2 cellular contexts compared by ENCODE assay signal in the genomic region with DNA sequence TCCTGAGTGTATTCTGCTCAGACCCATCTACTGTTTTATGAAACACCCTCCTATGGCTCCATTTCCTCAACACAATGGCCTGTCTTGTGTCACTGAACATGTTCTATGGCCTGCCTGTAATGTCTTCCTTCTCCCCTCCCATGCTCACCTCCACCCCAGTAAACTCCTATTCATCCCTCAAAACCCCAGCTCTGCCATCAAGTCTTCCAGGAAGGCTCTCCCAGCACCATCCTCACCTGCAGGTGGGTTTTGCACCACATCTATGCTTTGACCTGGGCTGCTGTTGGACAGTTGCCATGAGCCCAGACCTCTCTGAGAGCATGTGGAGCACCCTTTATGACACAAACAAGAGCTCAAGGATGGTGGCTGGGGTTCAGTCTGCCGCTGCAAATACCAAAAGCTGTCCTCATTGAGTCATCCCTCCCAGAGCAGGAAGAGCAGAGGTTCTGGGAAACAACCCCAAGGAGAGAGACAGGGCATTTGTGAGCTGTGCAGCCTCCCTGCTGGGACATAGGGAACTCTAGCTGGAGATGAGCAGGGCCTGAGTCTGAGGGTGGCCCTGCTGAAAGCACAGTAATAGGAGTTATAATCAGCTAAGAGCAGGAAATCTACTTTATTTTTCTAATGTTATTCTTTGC.
TF ChIP-seq lines count a peak whose summit lies in the region.

No MANE protein-coding gene starts in this region.

TF ChIP-seq in liver, 16 proteins besides CTCF, POLR2A, EP300 and RAD21 (continued from another document):
- TF ChIP-seq GABPA (IDR thresholded peaks at IDR 0.05 in 1 of 2, conservative IDR thresholded peaks at IDR 0.05 in 1 of 2) (no peak), MAX (IDR thresholded peaks at IDR 0.05) (no peak), ATF3 (IDR thresholded peaks at IDR 0.05) (no peak), JUND (IDR thresholded peaks at IDR 0.05) (no peak), YY1 (IDR thresholded peaks at IDR 0.05) (no peak), REST (IDR thresholded peaks at IDR 0.05) (no peak)
- TF ChIP-seq, protein P1, sequence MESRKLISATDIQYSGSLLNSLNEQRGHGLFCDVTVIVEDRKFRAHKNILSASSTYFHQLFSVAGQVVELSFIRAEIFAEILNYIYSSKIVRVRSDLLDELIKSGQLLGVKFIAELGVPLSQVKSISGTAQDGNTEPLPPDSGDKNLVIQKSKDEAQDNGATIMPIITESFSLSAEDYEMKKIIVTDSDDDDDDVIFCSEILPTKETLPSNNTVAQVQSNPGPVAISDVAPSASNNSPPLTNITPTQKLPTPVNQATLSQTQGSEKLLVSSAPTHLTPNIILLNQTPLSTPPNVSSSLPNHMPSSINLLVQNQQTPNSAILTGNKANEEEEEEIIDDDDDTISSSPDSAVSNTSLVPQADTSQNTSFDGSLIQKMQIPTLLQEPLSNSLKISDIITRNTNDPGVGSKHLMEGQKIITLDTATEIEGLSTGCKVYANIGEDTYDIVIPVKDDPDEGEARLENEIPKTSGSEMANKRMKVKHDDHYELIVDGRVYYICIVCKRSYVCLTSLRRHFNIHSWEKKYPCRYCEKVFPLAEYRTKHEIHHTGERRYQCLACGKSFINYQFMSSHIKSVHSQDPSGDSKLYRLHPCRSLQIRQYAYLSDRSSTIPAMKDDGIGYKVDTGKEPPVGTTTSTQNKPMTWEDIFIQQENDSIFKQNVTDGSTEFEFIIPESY (IDR thresholded peaks at IDR 0.05) = no peak

TF ChIP-seq in HepG2, 621 proteins besides CTCF, POLR2A, EP300 and RAD21:
- TF ChIP-seq, protein P2, sequence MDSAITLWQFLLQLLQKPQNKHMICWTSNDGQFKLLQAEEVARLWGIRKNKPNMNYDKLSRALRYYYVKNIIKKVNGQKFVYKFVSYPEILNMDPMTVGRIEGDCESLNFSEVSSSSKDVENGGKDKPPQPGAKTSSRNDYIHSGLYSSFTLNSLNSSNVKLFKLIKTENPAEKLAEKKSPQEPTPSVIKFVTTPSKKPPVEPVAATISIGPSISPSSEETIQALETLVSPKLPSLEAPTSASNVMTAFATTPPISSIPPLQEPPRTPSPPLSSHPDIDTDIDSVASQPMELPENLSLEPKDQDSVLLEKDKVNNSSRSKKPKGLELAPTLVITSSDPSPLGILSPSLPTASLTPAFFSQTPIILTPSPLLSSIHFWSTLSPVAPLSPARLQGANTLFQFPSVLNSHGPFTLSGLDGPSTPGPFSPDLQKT (CRISPR knock-in tag; IDR thresholded peaks at IDR 0.05; ENCODE audit: borderline replicate concordance) = no peak
- TF ChIP-seq MAX (IDR thresholded peaks at IDR 0.05) (no peak), CHCHD3 (CRISPR knock-in tag; IDR thresholded peaks at IDR 0.05) (no peak), KAT7 (CRISPR knock-in tag; IDR thresholded peaks at IDR 0.05; ENCODE audit: borderline replicate concordance) (no peak), FOXK1 (CRISPR knock-in tag; IDR thresholded peaks at IDR 0.05; ENCODE audit: borderline replicate concordance, low read depth) (no peak), NFAT5 (CRISPR knock-in tag; IDR thresholded peaks at IDR 0.05) (no peak), ZNF558 (CRISPR knock-in tag; IDR thresholded peaks at IDR 0.05; ENCODE audit: borderline replicate concordance) (no peak), ZBTB1 (CRISPR knock-in tag; IDR thresholded peaks at IDR 0.05; ENCODE audit: borderline replicate concordance) (no peak), ZNF556 (CRISPR knock-in tag; IDR thresholded peaks at IDR 0.05; ENCODE audit: borderline replicate concordance) (no peak), ZNF564 (CRISPR knock-in tag; IDR thresholded peaks at IDR 0.05) (no peak), ZNF616 (CRISPR knock-in tag; IDR thresholded peaks at IDR 0.05; ENCODE audit: low read depth) (no peak), KLF12 (CRISPR knock-in tag; IDR thresholded peaks at IDR 0.05; ENCODE audit: borderline replicate concordance) (no peak)
TF ChIP-seq in HepG2: peak in this region for 0.
